In the genomic region with DNA sequence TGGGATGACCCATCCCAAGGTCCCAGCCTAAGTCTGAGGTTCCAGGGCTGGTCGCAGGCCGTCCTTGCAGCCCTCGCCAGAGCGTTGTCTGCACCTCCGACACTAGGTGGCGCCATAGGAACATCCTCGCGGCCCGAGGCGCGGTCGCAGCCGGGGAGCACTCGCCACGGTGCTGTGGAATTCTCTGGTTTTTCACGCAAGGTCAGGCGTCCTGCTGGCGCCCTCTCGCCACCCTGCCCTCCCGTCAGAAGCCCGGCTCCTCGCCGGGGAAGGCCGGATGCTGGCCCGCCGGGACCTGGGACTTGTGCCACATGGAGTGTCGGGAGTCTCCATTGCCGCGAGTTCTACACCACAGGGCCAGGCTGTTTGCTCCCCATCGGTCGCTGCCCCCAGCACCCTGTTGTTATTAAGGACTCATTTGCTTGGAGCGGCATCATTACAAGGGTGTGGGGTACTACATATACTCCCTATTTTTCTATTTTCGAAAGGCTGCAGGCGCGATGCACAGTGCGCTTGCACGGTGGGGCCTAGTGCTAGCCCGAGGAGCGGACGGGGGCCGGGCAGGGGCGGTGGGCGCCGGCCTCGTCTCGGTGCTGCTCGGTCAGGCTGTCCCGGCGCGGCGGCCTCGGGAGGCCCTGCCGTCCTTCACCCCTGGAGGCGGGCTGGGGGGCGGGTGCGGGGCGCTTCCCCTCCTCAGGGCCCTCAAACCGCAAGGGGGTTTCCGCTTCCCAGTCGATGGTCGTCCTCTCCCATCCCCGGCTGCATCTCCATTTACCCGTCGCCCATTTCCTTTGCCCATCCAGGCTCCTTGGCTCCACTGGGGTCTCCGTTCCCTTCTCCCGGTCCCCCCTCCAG, we compare ENCODE assay signal across 8 cellular contexts.
A peak's percentile ranks its signal among the peaks of the same experiment; 100 is the strongest.
DNase-seq lines count a peak whose midpoint lies in the region; ATAC-seq and TF ChIP-seq lines count a peak whose summit lies in the region.

No MANE protein-coding gene starts in this region.

- in situ Hi-C loops in Caki2 (cut with HindIII; ENCODE audit: low pct_unique_long_range_greater_than_20kb, low sequenced_read_pairs), result no loop called here

- peak overlapping the region; percentile 48 to 64 (median 55) for H3K27ac ChIP-seq in esophagus squamous epithelium

- peaks cover 0 to 58% (median 12%) of the 10 kb centered on the region in 3 donors for H3K4me1 ChIP-seq in esophagus squamous epithelium

- intact Hi-C loops in esophagus squamous epithelium (cut with DNase I), result loop anchor here (10.0 kb wide), 1 partner anchor 153 kb away; no protein-coding TSS in a partner anchor

- peaks cover 22% of the 10 kb centered on the region for H3K27me3 Mint-ChIP-seq in activated T-cell treated with anti-CD3 and anti-CD28 coated beads, Interleukin-2, amount 50 U/mL, for 4 hours (ENCODE audit: low read depth)
- H3K27me3 Mint-ChIP-seq in naive B cell, result peaks cover 20 to 53% (median 51%) of the 10 kb centered on the region in 3 donors

- peaks cover 0 to 7% (median 0%) of the 10 kb centered on the region in 4 donors for H3K27me3 ChIP-seq in esophagus squamous epithelium

- H3K4me1 Mint-ChIP-seq in activated T-cell treated with anti-CD3 and anti-CD28 coated beads, Interleukin-2, amount 50 U/mL, for 4 hours (ENCODE audit: low read depth), result peaks cover 9% of the 10 kb centered on the region
- H3K4me1 Mint-ChIP-seq in naive B cell, result peaks cover 9 to 16% (median 13%) of the 10 kb centered on the region in 3 donors
- H3K4me1 Mint-ChIP-seq in stimulated activated effector memory CD8-positive, alpha-beta T cell treated with anti-CD3 and anti-CD28 coated beads, Interleukin-12 subunit alpha, Interleukin-12 subunit beta, amount 100 ng/mL, for 72 hours, result peaks cover 13% of the 10 kb centered on the region

- DNase-seq in Caki2 (ENCODE audit: low read depth), result peak; percentile 51
- DNase-seq in OCI-M1 (lab: John Stamatoyannopoulos, UW), result peak; percentile 88
- DNase-seq in activated T-cell treated with anti-CD3 and anti-CD28 coated beads, Interleukin-2, amount 50 U/mL, for 4 hours, result peak; percentile 67
- DNase-seq in esophagus squamous epithelium (lab: John Stamatoyannopoulos, UW), result no peak
- peak; percentile 66 for DNase-seq in naive B cell
- peak; percentile 73 to 84 for DNase-seq in stimulated activated effector memory CD8-positive, alpha-beta T cell treated with anti-CD3 and anti-CD28 coated beads, Interleukin-12 subunit alpha, Interleukin-12 subunit beta, amount 100 ng/mL, for 72 hours (ENCODE audit: low spot score in 2 of 2)

- no peak for TF ChIP-seq POLR2A in esophagus squamous epithelium (IDR thresholded peaks at IDR 0.05)

- H3K27ac Mint-ChIP-seq in naive B cell, result peak overlapping the region in 3 of 6 donors; percentile 31 to 81 (median 70)
- H3K27ac Mint-ChIP-seq in stimulated activated effector memory CD8-positive, alpha-beta T cell treated with anti-CD3 and anti-CD28 coated beads, Interleukin-12 subunit alpha, Interleukin-12 subunit beta, amount 100 ng/mL, for 72 hours, result no peak overlapping the region

- H3K36me3 ChIP-seq in esophagus squamous epithelium, result no peaks in the 10 kb centered on the region

- H3K9me3 Mint-ChIP-seq in activated T-cell treated with anti-CD3 and anti-CD28 coated beads, Interleukin-2, amount 50 U/mL, for 4 hours, result no peaks in the 10 kb centered on the region
- no peaks in the 10 kb centered on the region for H3K9me3 Mint-ChIP-seq in naive B cell
- H3K9me3 Mint-ChIP-seq in stimulated activated effector memory CD8-positive, alpha-beta T cell treated with anti-CD3 and anti-CD28 coated beads, Interleukin-12 subunit alpha, Interleukin-12 subunit beta, amount 100 ng/mL, for 72 hours, result no peaks in the 10 kb centered on the region

- peak overlapping the region; percentile 37 to 71 (median 48) for H3K4me3 ChIP-seq in esophagus squamous epithelium

- H3K4me3 Mint-ChIP-seq in activated T-cell treated with anti-CD3 and anti-CD28 coated beads, Interleukin-2, amount 50 U/mL, for 4 hours, result peak overlapping the region; percentile 82
- peak overlapping the region; percentile 78 to 92 (median 90) for H3K4me3 Mint-ChIP-seq in naive B cell
- H3K4me3 Mint-ChIP-seq in stimulated activated effector memory CD8-positive, alpha-beta T cell treated with anti-CD3 and anti-CD28 coated beads, Interleukin-12 subunit alpha, Interleukin-12 subunit beta, amount 100 ng/mL, for 72 hours, result peak overlapping the region; percentile 69

- H3K9me3 ChIP-seq in esophagus squamous epithelium, result no peaks in the 10 kb centered on the region

- H3K36me3 Mint-ChIP-seq in activated T-cell treated with anti-CD3 and anti-CD28 coated beads, Interleukin-2, amount 50 U/mL, for 4 hours (ENCODE audit: insufficient read depth), result no peaks in the 10 kb centered on the region
- no peaks in the 10 kb centered on the region for H3K36me3 Mint-ChIP-seq in naive B cell
- H3K36me3 Mint-ChIP-seq in stimulated activated effector memory CD8-positive, alpha-beta T cell treated with anti-CD3 and anti-CD28 coated beads, Interleukin-12 subunit alpha, Interleukin-12 subunit beta, amount 100 ng/mL, for 72 hours, result no peaks in the 10 kb centered on the region

- WGBS in esophagus squamous epithelium, 2 donors, result 17 to 30% methylated on average over 19 to 27 of the region's 66 CpGs

- ATAC-seq in GM19463 (IDR thresholded peaks at IDR 0.05; ENCODE audit: unreplicated experiment) (peak; percentile 97), HG03575 (IDR thresholded peaks at IDR 0.05; ENCODE audit: extremely low read depth, insufficient number of reproducible peaks, low FRiP score, unreplicated experiment) (peak; percentile 88), naive B cell (ENCODE audit: low read depth in 2 of 2) (peak; percentile 93 to 96)
- ATAC-seq in activated T-cell treated with anti-CD3 and anti-CD28 coated beads, Interleukin-2, amount 50 U/mL, for 4 hours, result peak; percentile 94 to 96
- peak; percentile 87 for ATAC-seq in stimulated activated effector memory CD8-positive, alpha-beta T cell treated with anti-CD3 and anti-CD28 coated beads, Interleukin-12 subunit alpha, Interleukin-12 subunit beta, amount 100 ng/mL, for 72 hours

- TF ChIP-seq CTCF in esophagus squamous epithelium (IDR thresholded peaks at IDR 0.05), result peak; percentile 68 to 92 (median 78)
